8 cellular contexts compared by ENCODE assay signal in the genomic region with DNA sequence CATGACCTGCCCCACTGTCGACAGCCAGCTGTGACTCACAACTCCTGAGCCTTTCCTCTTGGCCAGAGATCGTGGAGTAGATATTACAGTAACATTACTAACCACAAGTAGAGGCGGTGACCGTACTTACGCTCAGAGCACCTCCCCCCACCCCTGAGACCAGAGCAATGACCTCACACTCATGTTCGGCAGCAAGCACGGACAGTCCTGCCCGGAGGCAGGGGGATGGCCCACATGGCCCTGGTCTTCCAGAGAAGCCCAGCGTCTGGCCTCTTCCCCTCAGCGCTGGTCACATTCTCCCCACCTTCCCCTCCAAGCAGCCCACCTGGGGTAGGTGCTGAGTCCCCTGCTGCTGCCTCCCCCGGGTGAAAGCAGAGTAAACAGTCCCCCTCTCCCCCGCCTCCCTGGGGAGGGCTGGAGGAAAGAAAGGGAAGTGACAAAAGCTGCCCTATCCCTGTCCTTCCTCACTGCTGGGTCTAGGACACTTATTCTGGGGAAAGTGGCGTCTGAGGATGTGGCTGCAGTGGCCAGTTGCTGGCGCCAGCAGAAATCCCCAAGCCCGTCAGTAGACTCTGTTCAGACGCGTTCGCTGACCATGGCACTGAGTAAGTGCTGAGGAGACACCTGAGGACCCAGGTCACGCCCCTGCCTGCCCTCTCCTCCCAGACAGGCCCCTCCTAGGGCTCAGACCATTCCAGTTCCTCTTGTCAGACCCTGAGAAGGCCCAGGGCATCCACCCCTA.
DNase-seq lines count a peak whose midpoint lies in the region; ATAC-seq and TF ChIP-seq lines count a peak whose summit lies in the region.

No MANE protein-coding gene starts in this region.

- no peak overlapping the region for H3K23ac ChIP-seq in mesendoderm (ENCODE audit: low read length)

- DNase-seq in HPDE6-E6E7 (ENCODE audit: extremely low spot score) (peak; percentile 96), mesendoderm (peak; percentile 94), vagina (ENCODE audit: extremely low spot score in 2 of 2) (peak in 1 of 2 donors; percentile 97), globus pallidus (ENCODE audit: low spot score) (no peak), NCI-H146 treated with DMSO at 0.1 percent for 48 hours (lab: John Stamatoyannopoulos, UW; ENCODE audit: unreplicated experiment) (no peak)

- H4K8ac ChIP-seq in mesendoderm (ENCODE audit: low read depth, low read length), result no peak overlapping the region

- H3K79me1 ChIP-seq in mesendoderm (ENCODE audit: low read length), result no peaks in the 10 kb centered on the region

- intact Hi-C loops in vagina (cut with DNase I), result no loop called here

- peak overlapping the region; percentile 12 for H3K9ac ChIP-seq in mesendoderm (ENCODE audit: low read length)

- no peak overlapping the region for H3K4ac ChIP-seq in mesendoderm (ENCODE audit: low read depth, low read length)

- no peaks in the 10 kb centered on the region for H3K36me3 ChIP-seq in mesendoderm (ENCODE audit: control insufficient read depth, insufficient read depth, low read length)
- no peaks in the 10 kb centered on the region for H3K36me3 ChIP-seq in vagina

- H3K4me1 ChIP-seq in mesendoderm (ENCODE audit: control insufficient read depth, low read depth, low read length) (peaks cover 9% of the 10 kb centered on the region), vagina (peaks cover 64% of the 10 kb centered on the region)

- TF ChIP-seq CTCF in 22Rv1 (IDR thresholded peaks at IDR 0.05) (no peak), vagina (IDR thresholded peaks at IDR 0.05) (no peak)

- no CpG with 5 or more reads among the region's 19 CpGs for WGBS in mesendoderm (ENCODE audit: extremely low coverage, insufficient coverage, low lambda C conversion rate)

- no peaks in the 10 kb centered on the region for H3K79me2 ChIP-seq in mesendoderm (ENCODE audit: control insufficient read depth, insufficient read depth, low read length)

- ATAC-seq in GM19025 (IDR thresholded peaks at IDR 0.05; ENCODE audit: low read depth, unreplicated experiment), result peak; percentile 60

- no peak overlapping the region for H2BK15ac ChIP-seq in mesendoderm (replicated peaks; ENCODE audit: low read depth)

- no peak overlapping the region for H2BK120ac ChIP-seq in mesendoderm (ENCODE audit: low read depth, low read length)

- H4K5ac ChIP-seq in mesendoderm (ENCODE audit: low read length), result no peak overlapping the region

- H3K27ac ChIP-seq in 22Rv1, result peak overlapping the region; percentile 69
- peak overlapping the region; percentile 75 for H3K27ac ChIP-seq in cingulate gyrus (ENCODE audit: low read depth, low read length)
- H3K27ac ChIP-seq in mesendoderm (ENCODE audit: low read depth, low read length), result no peak overlapping the region
- H3K27ac ChIP-seq in vagina, result peak overlapping the region; percentile 85

- no peak overlapping the region for H2BK5ac ChIP-seq in mesendoderm (ENCODE audit: low read length)

- no peaks in the 10 kb centered on the region for H3K9me3 ChIP-seq in vagina

- no peak for TF ChIP-seq POLR2A in vagina (IDR thresholded peaks at IDR 0.05)

- no peak overlapping the region for H2AK5ac ChIP-seq in mesendoderm (ENCODE audit: low read length)

- no peak overlapping the region for H3K18ac ChIP-seq in mesendoderm (ENCODE audit: low read length)

- H3K4me2 ChIP-seq in mesendoderm (ENCODE audit: low read length), result no peak overlapping the region

- H3K4me3 ChIP-seq in mesendoderm (ENCODE audit: low read length) (no peak overlapping the region), vagina (no peak overlapping the region)

- H3K27me3 ChIP-seq in mesendoderm (ENCODE audit: insufficient read depth, low read length, poor library complexity), result no peaks in the 10 kb centered on the region
- no peaks in the 10 kb centered on the region for H3K27me3 ChIP-seq in vagina

- peak overlapping the region; percentile 25 for H3K56ac ChIP-seq in mesendoderm (ENCODE audit: low read length)

Comparison
In these comparisons a context has a peak if more than half of its experiments do, and no peak if none do; other contexts are left out.
1. DNase-seq: peak in HPDE6-E6E7 (single experiment) and mesendoderm (single experiment); none in globus pallidus (single experiment) and NCI-H146 treated with DMSO at 0.1 percent for 48 hours (single experiment).